In the genomic region with DNA sequence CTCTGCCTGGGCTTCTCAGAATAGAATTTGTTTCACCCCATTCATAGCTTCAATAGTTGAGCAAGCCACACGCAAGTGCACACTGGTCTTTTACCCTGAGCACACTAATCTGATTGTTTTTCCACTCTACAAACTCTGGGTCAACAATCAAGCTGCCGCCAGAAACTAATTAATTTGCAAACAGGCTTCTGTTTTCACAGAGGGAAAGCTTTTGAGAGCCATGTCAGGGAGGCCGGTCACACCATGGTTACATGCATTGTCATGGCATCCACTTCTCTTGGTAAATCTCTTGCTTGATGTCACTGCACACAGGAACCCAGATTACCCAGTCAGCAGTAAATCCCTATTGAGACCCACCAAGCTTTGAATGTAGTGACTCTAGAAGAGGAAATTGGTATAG, we compare ENCODE assay signal across 1 cellular context.
TF ChIP-seq lines count a peak whose summit lies in the region.

No MANE protein-coding gene starts in this region.

TF ChIP-seq in HepG2, 621 proteins besides CTCF, POLR2A, EP300 and RAD21 (continued from another document and continues in another):
- TF ChIP-seq, protein P1, sequence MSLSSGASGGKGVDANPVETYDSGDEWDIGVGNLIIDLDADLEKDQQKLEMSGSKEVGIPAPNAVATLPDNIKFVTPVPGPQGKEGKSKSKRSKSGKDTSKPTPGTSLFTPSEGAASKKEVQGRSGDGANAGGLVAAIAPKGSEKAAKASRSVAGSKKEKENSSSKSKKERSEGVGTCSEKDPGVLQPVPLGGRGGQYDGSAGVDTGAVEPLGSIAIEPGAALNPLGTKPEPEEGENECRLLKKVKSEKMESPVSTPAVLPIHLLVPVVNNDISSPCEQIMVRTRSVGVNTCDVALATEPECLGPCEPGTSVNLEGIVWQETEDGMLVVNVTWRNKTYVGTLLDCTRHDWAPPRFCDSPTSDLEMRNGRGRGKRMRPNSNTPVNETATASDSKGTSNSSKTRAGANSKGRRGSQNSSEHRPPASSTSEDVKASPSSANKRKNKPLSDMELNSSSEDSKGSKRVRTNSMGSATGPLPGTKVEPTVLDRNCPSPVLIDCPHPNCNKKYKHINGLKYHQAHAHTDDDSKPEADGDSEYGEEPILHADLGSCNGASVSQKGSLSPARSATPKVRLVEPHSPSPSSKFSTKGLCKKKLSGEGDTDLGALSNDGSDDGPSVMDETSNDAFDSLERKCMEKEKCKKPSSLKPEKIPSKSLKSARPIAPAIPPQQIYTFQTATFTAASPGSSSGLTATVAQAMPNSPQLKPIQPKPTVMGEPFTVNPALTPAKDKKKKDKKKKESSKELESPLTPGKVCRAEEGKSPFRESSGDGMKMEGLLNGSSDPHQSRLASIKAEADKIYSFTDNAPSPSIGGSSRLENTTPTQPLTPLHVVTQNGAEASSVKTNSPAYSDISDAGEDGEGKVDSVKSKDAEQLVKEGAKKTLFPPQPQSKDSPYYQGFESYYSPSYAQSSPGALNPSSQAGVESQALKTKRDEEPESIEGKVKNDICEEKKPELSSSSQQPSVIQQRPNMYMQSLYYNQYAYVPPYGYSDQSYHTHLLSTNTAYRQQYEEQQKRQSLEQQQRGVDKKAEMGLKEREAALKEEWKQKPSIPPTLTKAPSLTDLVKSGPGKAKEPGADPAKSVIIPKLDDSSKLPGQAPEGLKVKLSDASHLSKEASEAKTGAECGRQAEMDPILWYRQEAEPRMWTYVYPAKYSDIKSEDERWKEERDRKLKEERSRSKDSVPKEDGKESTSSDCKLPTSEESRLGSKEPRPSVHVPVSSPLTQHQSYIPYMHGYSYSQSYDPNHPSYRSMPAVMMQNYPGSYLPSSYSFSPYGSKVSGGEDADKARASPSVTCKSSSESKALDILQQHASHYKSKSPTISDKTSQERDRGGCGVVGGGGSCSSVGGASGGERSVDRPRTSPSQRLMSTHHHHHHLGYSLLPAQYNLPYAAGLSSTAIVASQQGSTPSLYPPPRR (CRISPR knock-in tag; IDR thresholded peaks at IDR 0.05; ENCODE audit: borderline replicate concordance) = no peak
- TF ChIP-seq BRD4 (CRISPR knock-in tag; IDR thresholded peaks at IDR 0.05) (no peak), MXI1 (IDR thresholded peaks at IDR 0.05; ENCODE audit: borderline replicate concordance, low read depth, low read length) (no peak), ZNF629 (CRISPR knock-in tag; conservative IDR thresholded peaks at IDR 0.05) (no peak), MBD4 (IDR thresholded peaks at IDR 0.05; ENCODE audit: borderline replicate concordance, low read length) (no peak), ZNF253 (CRISPR knock-in tag; IDR thresholded peaks at IDR 0.05; ENCODE audit: borderline replicate concordance) (no peak), ATF7 (IDR thresholded peaks at IDR 0.05) (no peak), ATF7 (CRISPR knock-in tag; IDR thresholded peaks at IDR 0.05) (no peak), ZNF761 (CRISPR knock-in tag; conservative IDR thresholded peaks at IDR 0.05) (no peak), MIER3 (CRISPR knock-in tag; IDR thresholded peaks at IDR 0.05; ENCODE audit: borderline replicate concordance) (no peak), ZNF383 (CRISPR knock-in tag; IDR thresholded peaks at IDR 0.05; ENCODE audit: borderline replicate concordance) (no peak), ZSCAN31 (CRISPR knock-in tag; IDR thresholded peaks at IDR 0.05; ENCODE audit: low read depth) (no peak), ZNF670 (CRISPR knock-in tag; IDR thresholded peaks at IDR 0.05; ENCODE audit: borderline replicate concordance) (no peak), FOSL2 (CRISPR knock-in tag; IDR thresholded peaks at IDR 0.05) (no peak), SAFB2 (CRISPR knock-in tag; IDR thresholded peaks at IDR 0.05; ENCODE audit: borderline replicate concordance, low read depth) (no peak), FOXJ3 (CRISPR knock-in tag; IDR thresholded peaks at IDR 0.05; ENCODE audit: borderline replicate concordance) (0 out of 2 replicates have a peak, but pooled peaks have one; percentile 28), MATR3 (CRISPR knock-in tag; IDR thresholded peaks at IDR 0.05) (no peak), ZNF558 (CRISPR knock-in tag; IDR thresholded peaks at IDR 0.05; ENCODE audit: borderline replicate concordance) (no peak), PPARG (CRISPR knock-in tag; conservative IDR thresholded peaks at IDR 0.05) (0 out of 2 replicates have a peak, but pooled peaks have one; percentile 17), ZNF138 (CRISPR knock-in tag; IDR thresholded peaks at IDR 0.05; ENCODE audit: low read depth) (no peak), SRSF1 (optimal IDR thresholded peaks at IDR 0.05; ENCODE audit: low read depth, low read length) (no peak), POGZ (CRISPR knock-in tag; IDR thresholded peaks at IDR 0.05) (0 out of 2 replicates have a peak, but pooled peaks have one; percentile 30), TBP (CRISPR knock-in tag; IDR thresholded peaks at IDR 0.05) (no peak), ZNF788 (CRISPR knock-in tag; IDR thresholded peaks at IDR 0.05; ENCODE audit: borderline replicate concordance) (no peak), JUNB (CRISPR knock-in tag; IDR thresholded peaks at IDR 0.05; ENCODE audit: borderline replicate concordance) (no peak), ZNF703 (CRISPR knock-in tag; IDR thresholded peaks at IDR 0.05; ENCODE audit: borderline replicate concordance) (no peak), HNF4A (CRISPR knock-in tag; IDR thresholded peaks at IDR 0.05) (peak; percentile 64), HES4 (CRISPR knock-in tag; IDR thresholded peaks at IDR 0.05; ENCODE audit: borderline replicate concordance) (no peak), SYNCRIP (IDR thresholded peaks at IDR 0.05; ENCODE audit: insufficient read depth, low read depth, low read length) (no peak), ZNF75D (CRISPR knock-in tag; IDR thresholded peaks at IDR 0.05; ENCODE audit: borderline replicate concordance) (no peak), TCF7L2 (IDR thresholded peaks at IDR 0.05; ENCODE audit: low read depth, low read length) (no peak), ZFX (CRISPR knock-in tag; IDR thresholded peaks at IDR 0.05; ENCODE audit: low read depth) (no peak), PHF21A (CRISPR knock-in tag; IDR thresholded peaks at IDR 0.05) (0 out of 2 replicates have a peak, but pooled peaks have one; percentile 18), CBFB (CRISPR knock-in tag; IDR thresholded peaks at IDR 0.05) (no peak), ZNF30 (CRISPR knock-in tag; IDR thresholded peaks at IDR 0.05) (no peak), KDM4B (CRISPR knock-in tag; IDR thresholded peaks at IDR 0.05) (no peak), GATAD2A (CRISPR knock-in tag; IDR thresholded peaks at IDR 0.05) (no peak), ZFP90 (CRISPR knock-in tag; IDR thresholded peaks at IDR 0.05; ENCODE audit: borderline replicate concordance) (no peak), THYN1 (CRISPR knock-in tag; IDR thresholded peaks at IDR 0.05; ENCODE audit: borderline replicate concordance, low read depth) (no peak), ZNF792 (CRISPR knock-in tag; IDR thresholded peaks at IDR 0.05) (no peak), MTF2 (CRISPR knock-in tag; IDR thresholded peaks at IDR 0.05; ENCODE audit: borderline replicate concordance) (no peak), NRL (CRISPR knock-in tag; IDR thresholded peaks at IDR 0.05; ENCODE audit: borderline replicate concordance) (no peak), ZNF768 (CRISPR knock-in tag; IDR thresholded peaks at IDR 0.05) (no peak), ZNF749 (CRISPR knock-in tag; IDR thresholded peaks at IDR 0.05; ENCODE audit: borderline replicate concordance) (no peak), ZNF251 (CRISPR knock-in tag; IDR thresholded peaks at IDR 0.05) (no peak), FOXK1 (CRISPR knock-in tag; IDR thresholded peaks at IDR 0.05; ENCODE audit: borderline replicate concordance, low read depth) (no peak), EED (CRISPR knock-in tag; IDR thresholded peaks at IDR 0.05) (no peak), FOXA1 (IDR thresholded peaks at IDR 0.05) (no peak), FOXA1 (CRISPR knock-in tag; IDR thresholded peaks at IDR 0.05) (peak; percentile 26; the same call in 1 of the 2 replicates), FOSL1 (CRISPR knock-in tag; IDR thresholded peaks at IDR 0.05; ENCODE audit: borderline replicate concordance) (no peak), ETV5 (CRISPR knock-in tag; IDR thresholded peaks at IDR 0.05; ENCODE audit: borderline replicate concordance) (no peak), ZFP36L1 (CRISPR knock-in tag; IDR thresholded peaks at IDR 0.05) (no peak), ZNF432 (CRISPR knock-in tag; IDR thresholded peaks at IDR 0.05; ENCODE audit: borderline replicate concordance) (no peak), ZNF615 (CRISPR knock-in tag; IDR thresholded peaks at IDR 0.05; ENCODE audit: borderline replicate concordance) (no peak), FOXA3 (CRISPR knock-in tag; IDR thresholded peaks at IDR 0.05) (peak; percentile 23; the same call in 1 of the 2 replicates), RBFOX2 (IDR thresholded peaks at IDR 0.05; ENCODE audit: low read depth, low read length) (no peak), YEATS4 (CRISPR knock-in tag; IDR thresholded peaks at IDR 0.05; ENCODE audit: borderline replicate concordance) (no peak; the same call in 1 of the 2 replicates), ZNF343 (CRISPR knock-in tag; IDR thresholded peaks at IDR 0.05) (no peak)
- TF ChIP-seq, protein P2, sequence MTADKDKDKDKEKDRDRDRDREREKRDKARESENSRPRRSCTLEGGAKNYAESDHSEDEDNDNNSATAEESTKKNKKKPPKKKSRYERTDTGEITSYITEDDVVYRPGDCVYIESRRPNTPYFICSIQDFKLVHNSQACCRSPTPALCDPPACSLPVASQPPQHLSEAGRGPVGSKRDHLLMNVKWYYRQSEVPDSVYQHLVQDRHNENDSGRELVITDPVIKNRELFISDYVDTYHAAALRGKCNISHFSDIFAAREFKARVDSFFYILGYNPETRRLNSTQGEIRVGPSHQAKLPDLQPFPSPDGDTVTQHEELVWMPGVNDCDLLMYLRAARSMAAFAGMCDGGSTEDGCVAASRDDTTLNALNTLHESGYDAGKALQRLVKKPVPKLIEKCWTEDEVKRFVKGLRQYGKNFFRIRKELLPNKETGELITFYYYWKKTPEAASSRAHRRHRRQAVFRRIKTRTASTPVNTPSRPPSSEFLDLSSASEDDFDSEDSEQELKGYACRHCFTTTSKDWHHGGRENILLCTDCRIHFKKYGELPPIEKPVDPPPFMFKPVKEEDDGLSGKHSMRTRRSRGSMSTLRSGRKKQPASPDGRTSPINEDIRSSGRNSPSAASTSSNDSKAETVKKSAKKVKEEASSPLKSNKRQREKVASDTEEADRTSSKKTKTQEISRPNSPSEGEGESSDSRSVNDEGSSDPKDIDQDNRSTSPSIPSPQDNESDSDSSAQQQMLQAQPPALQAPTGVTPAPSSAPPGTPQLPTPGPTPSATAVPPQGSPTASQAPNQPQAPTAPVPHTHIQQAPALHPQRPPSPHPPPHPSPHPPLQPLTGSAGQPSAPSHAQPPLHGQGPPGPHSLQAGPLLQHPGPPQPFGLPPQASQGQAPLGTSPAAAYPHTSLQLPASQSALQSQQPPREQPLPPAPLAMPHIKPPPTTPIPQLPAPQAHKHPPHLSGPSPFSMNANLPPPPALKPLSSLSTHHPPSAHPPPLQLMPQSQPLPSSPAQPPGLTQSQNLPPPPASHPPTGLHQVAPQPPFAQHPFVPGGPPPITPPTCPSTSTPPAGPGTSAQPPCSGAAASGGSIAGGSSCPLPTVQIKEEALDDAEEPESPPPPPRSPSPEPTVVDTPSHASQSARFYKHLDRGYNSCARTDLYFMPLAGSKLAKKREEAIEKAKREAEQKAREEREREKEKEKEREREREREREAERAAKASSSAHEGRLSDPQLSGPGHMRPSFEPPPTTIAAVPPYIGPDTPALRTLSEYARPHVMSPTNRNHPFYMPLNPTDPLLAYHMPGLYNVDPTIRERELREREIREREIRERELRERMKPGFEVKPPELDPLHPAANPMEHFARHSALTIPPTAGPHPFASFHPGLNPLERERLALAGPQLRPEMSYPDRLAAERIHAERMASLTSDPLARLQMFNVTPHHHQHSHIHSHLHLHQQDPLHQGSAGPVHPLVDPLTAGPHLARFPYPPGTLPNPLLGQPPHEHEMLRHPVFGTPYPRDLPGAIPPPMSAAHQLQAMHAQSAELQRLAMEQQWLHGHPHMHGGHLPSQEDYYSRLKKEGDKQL (CRISPR knock-in tag; IDR thresholded peaks at IDR 0.05; ENCODE audit: low read depth) = no peak
- TF ChIP-seq, protein P3, sequence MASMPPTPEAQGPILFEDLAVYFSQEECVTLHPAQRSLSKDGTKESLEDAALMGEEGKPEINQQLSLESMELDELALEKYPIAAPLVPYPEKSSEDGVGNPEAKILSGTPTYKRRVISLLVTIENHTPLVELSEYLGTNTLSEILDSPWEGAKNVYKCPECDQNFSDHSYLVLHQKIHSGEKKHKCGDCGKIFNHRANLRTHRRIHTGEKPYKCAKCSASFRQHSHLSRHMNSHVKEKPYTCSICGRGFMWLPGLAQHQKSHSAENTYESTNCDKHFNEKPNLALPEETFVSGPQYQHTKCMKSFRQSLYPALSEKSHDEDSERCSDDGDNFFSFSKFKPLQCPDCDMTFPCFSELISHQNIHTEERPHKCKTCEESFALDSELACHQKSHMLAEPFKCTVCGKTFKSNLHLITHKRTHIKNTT (CRISPR knock-in tag; IDR thresholded peaks at IDR 0.05) = no peak
- TF ChIP-seq, protein P4, sequence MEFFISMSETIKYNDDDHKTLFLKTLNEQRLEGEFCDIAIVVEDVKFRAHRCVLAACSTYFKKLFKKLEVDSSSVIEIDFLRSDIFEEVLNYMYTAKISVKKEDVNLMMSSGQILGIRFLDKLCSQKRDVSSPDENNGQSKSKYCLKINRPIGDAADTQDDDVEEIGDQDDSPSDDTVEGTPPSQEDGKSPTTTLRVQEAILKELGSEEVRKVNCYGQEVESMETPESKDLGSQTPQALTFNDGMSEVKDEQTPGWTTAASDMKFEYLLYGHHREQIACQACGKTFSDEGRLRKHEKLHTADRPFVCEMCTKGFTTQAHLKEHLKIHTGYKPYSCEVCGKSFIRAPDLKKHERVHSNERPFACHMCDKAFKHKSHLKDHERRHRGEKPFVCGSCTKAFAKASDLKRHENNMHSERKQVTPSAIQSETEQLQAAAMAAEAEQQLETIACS (CRISPR knock-in tag; IDR thresholded peaks at IDR 0.05) = no peak
- TF ChIP-seq, protein P5, sequence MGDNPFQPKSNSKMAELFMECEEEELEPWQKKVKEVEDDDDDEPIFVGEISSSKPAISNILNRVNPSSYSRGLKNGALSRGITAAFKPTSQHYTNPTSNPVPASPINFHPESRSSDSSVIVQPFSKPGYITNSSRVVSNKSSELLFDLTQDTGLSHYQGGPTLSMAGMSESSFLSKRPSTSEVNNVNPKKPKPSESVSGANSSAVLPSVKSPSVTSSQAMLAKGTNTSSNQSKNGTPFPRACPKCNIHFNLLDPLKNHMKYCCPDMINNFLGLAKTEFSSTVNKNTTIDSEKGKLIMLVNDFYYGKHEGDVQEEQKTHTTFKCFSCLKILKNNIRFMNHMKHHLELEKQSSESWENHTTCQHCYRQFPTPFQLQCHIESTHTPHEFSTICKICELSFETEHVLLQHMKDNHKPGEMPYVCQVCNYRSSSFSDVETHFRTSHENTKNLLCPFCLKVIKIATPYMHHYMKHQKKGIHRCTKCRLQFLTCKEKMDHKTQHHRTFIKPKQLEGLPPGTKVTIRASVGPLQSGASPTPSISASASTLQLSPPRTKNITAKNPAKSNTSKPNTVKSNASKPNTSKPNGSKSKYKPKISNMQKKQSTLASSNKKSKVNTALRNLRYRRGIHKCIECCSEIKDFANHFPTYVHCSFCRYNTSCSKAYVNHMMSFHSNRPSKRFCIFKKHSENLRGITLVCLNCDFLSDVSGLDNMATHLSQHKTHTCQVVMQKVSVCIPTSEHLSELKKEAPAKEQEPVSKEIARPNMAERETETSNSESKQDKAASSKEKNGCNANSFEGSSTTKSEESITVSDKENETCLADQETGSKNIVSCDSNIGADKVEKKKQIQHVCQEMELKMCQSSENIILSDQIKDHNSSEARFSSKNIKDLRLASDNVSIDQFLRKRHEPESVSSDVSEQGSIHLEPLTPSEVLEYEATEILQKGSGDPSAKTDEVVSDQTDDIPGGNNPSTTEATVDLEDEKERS (CRISPR knock-in tag; IDR thresholded peaks at IDR 0.05) = no peak
